9 cellular contexts compared by ENCODE assay signal in the genomic region with DNA sequence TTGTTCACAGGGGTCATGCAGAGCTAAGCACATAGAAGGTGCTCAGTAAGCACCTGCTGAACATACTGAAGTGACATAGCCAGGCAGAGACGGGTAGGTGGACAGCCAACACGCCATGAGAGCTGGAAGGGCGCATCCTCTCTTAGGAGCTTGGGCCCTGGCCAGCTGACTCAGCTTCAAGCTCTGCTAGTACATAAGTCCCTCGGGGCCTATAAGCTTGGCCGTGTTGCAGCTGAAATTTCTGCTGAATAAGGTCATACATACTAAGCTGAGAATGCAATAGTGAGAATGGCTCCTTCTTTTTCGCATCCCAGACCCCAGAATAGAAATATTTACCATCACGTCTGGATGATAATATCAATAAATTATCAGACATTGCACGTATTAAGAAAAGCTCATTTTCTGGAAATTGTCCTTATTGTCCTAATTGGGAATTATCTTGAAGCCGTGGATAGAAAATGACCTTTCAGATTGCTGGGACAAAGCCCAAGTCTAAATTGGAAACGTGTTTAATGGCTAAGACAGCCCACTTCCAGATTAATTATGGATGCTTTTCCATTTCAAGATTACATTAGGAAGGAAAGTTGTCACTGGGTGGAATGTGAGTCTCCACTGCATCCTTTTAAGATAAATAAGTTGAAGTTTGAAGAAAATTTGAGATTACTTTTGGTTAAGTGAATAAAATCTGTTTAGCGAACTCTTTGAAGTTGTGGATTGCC.
A peak's percentile ranks its signal among the peaks of the same experiment; 100 is the strongest.
DNase-seq lines count a peak whose midpoint lies in the region; ATAC-seq and TF ChIP-seq lines count a peak whose summit lies in the region.
"Had no signal": no experiment of that assay in that cellular context is flagged by ENCODE, and none has a peak within 500 bp of the region (broad histone marks: within the 10 kb centered on the region; RNA-seq: fewer than 3 reads in every experiment).

No MANE protein-coding gene starts in this region.

- TF ChIP-seq POLR2A in tibial nerve (IDR thresholded peaks at IDR 0.05), result no peak

- POLR2A ChIA-PET in WTC11 (lab: Charles Lee), result no interaction called here

- no peaks in the 10 kb centered on the region for H3K27me3 ChIP-seq in hepatocyte
- no peaks in the 10 kb centered on the region for H3K27me3 ChIP-seq in tibial nerve

- peak overlapping the region; percentile 24 for H3K4me3 Mint-ChIP-seq in activated T-cell treated with anti-CD3 and anti-CD28 coated beads, Interleukin-2, amount 50 U/mL, for 4 hours
- no peak overlapping the region for H3K4me3 Mint-ChIP-seq in activated T-cell treated with anti-CD3 and anti-CD28 coated beads, Interleukin-2, amount 50 U/mL, for 24 hours
- no peak overlapping the region for H3K4me3 Mint-ChIP-seq in WTC11

- H3K79me2 ChIP-seq in hepatocyte, result no peaks in the 10 kb centered on the region

- ATAC-seq in activated T-cell treated with anti-CD3 and anti-CD28 coated beads, Interleukin-2, amount 50 U/mL, for 4 hours, result no peak
- ATAC-seq in WTC11, result no peak
- no peak for ATAC-seq in HG03469 (IDR thresholded peaks at IDR 0.05; ENCODE audit: unreplicated experiment)
- ATAC-seq: HCT116 had no signal

- H3K4me1 ChIP-seq in hepatocyte (ENCODE audit: insufficient read depth) (peaks cover 10% of the 10 kb centered on the region), tibial nerve (peaks cover 0 to 18% (median 10%) of the 10 kb centered on the region in 4 donors)

- no peak overlapping the region for H3K4me3 ChIP-seq in hepatocyte
- H3K4me3 ChIP-seq in tibial nerve, result no peak overlapping the region

- H3K9me3 ChIP-seq in hepatocyte (ENCODE audit: low read depth) (no peaks in the 10 kb centered on the region), tibial nerve (no peaks in the 10 kb centered on the region)

- H3K27me3 Mint-ChIP-seq in activated T-cell treated with anti-CD3 and anti-CD28 coated beads, Interleukin-2, amount 50 U/mL, for 4 hours (ENCODE audit: low read depth), result no peaks in the 10 kb centered on the region
- H3K27me3 Mint-ChIP-seq in activated T-cell treated with anti-CD3 and anti-CD28 coated beads, Interleukin-2, amount 50 U/mL, for 24 hours, result no peaks in the 10 kb centered on the region
- no peaks in the 10 kb centered on the region for H3K27me3 Mint-ChIP-seq in WTC11 (ENCODE audit: low read depth)

- no peaks in the 10 kb centered on the region for H3K36me3 ChIP-seq in hepatocyte (replicated peaks; ENCODE audit: insufficient read depth, low read depth)
- no peaks in the 10 kb centered on the region for H3K36me3 ChIP-seq in tibial nerve

- H3K4me1 Mint-ChIP-seq in activated T-cell treated with anti-CD3 and anti-CD28 coated beads, Interleukin-2, amount 50 U/mL, for 4 hours (ENCODE audit: low read depth), result peaks cover 32% of the 10 kb centered on the region
- H3K4me1 Mint-ChIP-seq in activated T-cell treated with anti-CD3 and anti-CD28 coated beads, Interleukin-2, amount 50 U/mL, for 24 hours (ENCODE audit: low read depth), result peaks cover 34% of the 10 kb centered on the region
- H3K4me1 Mint-ChIP-seq in WTC11, result peaks cover 48% of the 10 kb centered on the region

- peaks cover 4% of the 10 kb centered on the region for H3K9me3 Mint-ChIP-seq in activated T-cell treated with anti-CD3 and anti-CD28 coated beads, Interleukin-2, amount 50 U/mL, for 4 hours
- H3K9me3 Mint-ChIP-seq in activated T-cell treated with anti-CD3 and anti-CD28 coated beads, Interleukin-2, amount 50 U/mL, for 24 hours, result peaks cover 1% of the 10 kb centered on the region
- H3K9me3 Mint-ChIP-seq in WTC11, result peaks cover 8% of the 10 kb centered on the region

- CTCF ChIA-PET in WTC11 (lab: Charles Lee), result no interaction called here

- H4K20me1 ChIP-seq in hepatocyte (ENCODE audit: insufficient read depth, poor library complexity, severe bottlenecking), result no peaks in the 10 kb centered on the region

- H2AFZ ChIP-seq in hepatocyte, result no peak overlapping the region

- H3K27ac ChIP-seq in hepatocyte (no peak overlapping the region), tibial nerve (no peak overlapping the region)

- no peak for DNase-seq in activated T-cell treated with anti-CD3 and anti-CD28 coated beads, Interleukin-2, amount 50 U/mL, for 4 hours
- DNase-seq in activated T-cell treated with anti-CD3 and anti-CD28 coated beads, Interleukin-2, amount 50 U/mL, for 24 hours, result no peak
- no peak for DNase-seq in WTC11 (ENCODE audit: low spot score)
- DNase-seq in hepatocyte (ENCODE audit: low spot score), result peak; percentile 80
- peak; percentile 67 to 81 for DNase-seq in tibial nerve (ENCODE audit: low spot score in 2 of 2)
- DNase-seq in HT-29 (ENCODE audit: low spot score), result no peak
- no peak for DNase-seq in stimulated activated naive CD4-positive, alpha-beta T cell (lab: John Stamatoyannopoulos, UW)

- H3K36me3 Mint-ChIP-seq in activated T-cell treated with anti-CD3 and anti-CD28 coated beads, Interleukin-2, amount 50 U/mL, for 4 hours (ENCODE audit: insufficient read depth), result no peaks in the 10 kb centered on the region
- no peaks in the 10 kb centered on the region for H3K36me3 Mint-ChIP-seq in activated T-cell treated with anti-CD3 and anti-CD28 coated beads, Interleukin-2, amount 50 U/mL, for 24 hours (ENCODE audit: low read depth)
- H3K36me3 Mint-ChIP-seq in WTC11, result no peaks in the 10 kb centered on the region

- H3K4me2 ChIP-seq in hepatocyte, result no peak overlapping the region

- TF ChIP-seq CTCF in WTC11 (IDR thresholded peaks at IDR 0.05) (no peak), hepatocyte (IDR thresholded peaks at IDR 0.05; ENCODE audit: poor library complexity) (no peak), tibial nerve (IDR thresholded peaks at IDR 0.05) (no peak)

- peak in 1 of 2 donors; percentile 53 for TF ChIP-seq EP300 in tibial nerve (IDR thresholded peaks at IDR 0.05)

- no peak overlapping the region for H3K27ac Mint-ChIP-seq in activated T-cell treated with anti-CD3 and anti-CD28 coated beads, Interleukin-2, amount 50 U/mL, for 24 hours
- H3K27ac Mint-ChIP-seq in WTC11, result peak overlapping the region; percentile 71; the same call in 1 of the 2 replicates

- WGBS in hepatocyte (ENCODE audit: low lambda C conversion rate, missing lambda C conversion rate), result 68% methylated on average over 11 of the region's 11 CpGs
- 18 to 25% methylated on average over 11 of the region's 11 CpGs for WGBS in tibial nerve, 2 donors

- no peaks in the 10 kb centered on the region for H3K9me2 ChIP-seq in hepatocyte (replicated peaks; ENCODE audit: insufficient read depth)

TF ChIP-seq in WTC11, 78 proteins besides CTCF, POLR2A, EP300 and RAD21 (continues in another document):
- TF ChIP-seq ZNF219 (CRISPR knock-in tag; IDR thresholded peaks at IDR 0.05; ENCODE audit: borderline replicate concordance) (no peak), ZNF671 (CRISPR knock-in tag; IDR thresholded peaks at IDR 0.05) (no peak), NR1H2 (CRISPR knock-in tag; IDR thresholded peaks at IDR 0.05) (no peak), ESRRA (CRISPR knock-in tag; IDR thresholded peaks at IDR 0.05; ENCODE audit: borderline replicate concordance) (no peak), TEAD1 (CRISPR knock-in tag; IDR thresholded peaks at IDR 0.05) (no peak), GABPB1 (CRISPR knock-in tag; IDR thresholded peaks at IDR 0.05) (no peak), JAZF1 (CRISPR knock-in tag; IDR thresholded peaks at IDR 0.05) (no peak)
- TF ChIP-seq, protein P1, sequence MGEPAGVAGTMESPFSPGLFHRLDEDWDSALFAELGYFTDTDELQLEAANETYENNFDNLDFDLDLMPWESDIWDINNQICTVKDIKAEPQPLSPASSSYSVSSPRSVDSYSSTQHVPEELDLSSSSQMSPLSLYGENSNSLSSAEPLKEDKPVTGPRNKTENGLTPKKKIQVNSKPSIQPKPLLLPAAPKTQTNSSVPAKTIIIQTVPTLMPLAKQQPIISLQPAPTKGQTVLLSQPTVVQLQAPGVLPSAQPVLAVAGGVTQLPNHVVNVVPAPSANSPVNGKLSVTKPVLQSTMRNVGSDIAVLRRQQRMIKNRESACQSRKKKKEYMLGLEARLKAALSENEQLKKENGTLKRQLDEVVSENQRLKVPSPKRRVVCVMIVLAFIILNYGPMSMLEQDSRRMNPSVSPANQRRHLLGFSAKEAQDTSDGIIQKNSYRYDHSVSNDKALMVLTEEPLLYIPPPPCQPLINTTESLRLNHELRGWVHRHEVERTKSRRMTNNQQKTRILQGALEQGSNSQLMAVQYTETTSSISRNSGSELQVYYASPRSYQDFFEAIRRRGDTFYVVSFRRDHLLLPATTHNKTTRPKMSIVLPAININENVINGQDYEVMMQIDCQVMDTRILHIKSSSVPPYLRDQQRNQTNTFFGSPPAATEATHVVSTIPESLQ (CRISPR knock-in tag; IDR thresholded peaks at IDR 0.05), result no peak
- TF ChIP-seq, protein P2, sequence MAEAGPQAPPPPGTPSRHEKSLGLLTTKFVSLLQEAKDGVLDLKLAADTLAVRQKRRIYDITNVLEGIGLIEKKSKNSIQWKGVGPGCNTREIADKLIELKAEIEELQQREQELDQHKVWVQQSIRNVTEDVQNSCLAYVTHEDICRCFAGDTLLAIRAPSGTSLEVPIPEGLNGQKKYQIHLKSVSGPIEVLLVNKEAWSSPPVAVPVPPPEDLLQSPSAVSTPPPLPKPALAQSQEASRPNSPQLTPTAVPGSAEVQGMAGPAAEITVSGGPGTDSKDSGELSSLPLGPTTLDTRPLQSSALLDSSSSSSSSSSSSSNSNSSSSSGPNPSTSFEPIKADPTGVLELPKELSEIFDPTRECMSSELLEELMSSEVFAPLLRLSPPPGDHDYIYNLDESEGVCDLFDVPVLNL (CRISPR knock-in tag; IDR thresholded peaks at IDR 0.05; ENCODE audit: borderline replicate concordance, low read depth), result no peak
- TF ChIP-seq, protein P3, sequence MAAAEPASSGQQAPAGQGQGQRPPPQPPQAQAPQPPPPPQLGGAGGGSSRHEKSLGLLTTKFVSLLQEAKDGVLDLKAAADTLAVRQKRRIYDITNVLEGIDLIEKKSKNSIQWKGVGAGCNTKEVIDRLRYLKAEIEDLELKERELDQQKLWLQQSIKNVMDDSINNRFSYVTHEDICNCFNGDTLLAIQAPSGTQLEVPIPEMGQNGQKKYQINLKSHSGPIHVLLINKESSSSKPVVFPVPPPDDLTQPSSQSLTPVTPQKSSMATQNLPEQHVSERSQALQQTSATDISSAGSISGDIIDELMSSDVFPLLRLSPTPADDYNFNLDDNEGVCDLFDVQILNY (CRISPR knock-in tag; IDR thresholded peaks at IDR 0.05), result no peak
- TF ChIP-seq, protein P4, sequence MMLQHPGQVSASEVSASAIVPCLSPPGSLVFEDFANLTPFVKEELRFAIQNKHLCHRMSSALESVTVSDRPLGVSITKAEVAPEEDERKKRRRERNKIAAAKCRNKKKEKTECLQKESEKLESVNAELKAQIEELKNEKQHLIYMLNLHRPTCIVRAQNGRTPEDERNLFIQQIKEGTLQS (CRISPR knock-in tag; conservative IDR thresholded peaks at IDR 0.05), result no peak

Comparison
In these comparisons a context has a peak if more than half of its experiments do, and no peak if none do; other contexts are left out.
1. DNase-seq: peak in hepatocyte (single experiment) and tibial nerve (2 of 2); none in activated T-cell treated with anti-CD3 and anti-CD28 coated beads, Interleukin-2, amount 50 U/mL, for 4 hours (single experiment), activated T-cell treated with anti-CD3 and anti-CD28 coated beads, Interleukin-2, amount 50 U/mL, for 24 hours (single experiment), WTC11 (single experiment), HT-29 (single experiment) and stimulated activated naive CD4-positive, alpha-beta T cell (0 of 6).